In genomic region chr6:137892271-137892708, GRCh38 we compare ENCODE assay signal across 17 cellular contexts. TPM values are rescaled to one million over a fixed set of nuclear protein-coding genes. Genes with fewer than 3 reads are reported as not detected.
DNase-seq lines count a peak whose midpoint lies in the region; ATAC-seq and TF ChIP-seq lines count a peak whose summit lies in the region.
"Had no signal": no experiment of that assay in that cellular context is flagged by ENCODE, and none has a peak within 500 bp of the region (broad histone marks: within the 10 kb centered on the region; RNA-seq: fewer than 3 reads in every experiment).

No MANE protein-coding gene starts in this region.

- H3K4me3 Mint-ChIP-seq in glutamatergic neuron (ENCODE audit: unreplicated experiment) = no peak overlapping the region
- H3K4me3 Mint-ChIP-seq: CD8-positive, alpha-beta T cell; dendritic cell treated with granulocyte-macrophage colony-stimulating factor and Interleukin-4, amounts not matched to agents 40 ng/mL and 50 ng/mL, for 4 days; mesothelial cell of epicardium had no signal

- peaks cover 2% of the 10 kb centered on the region for H3K9me3 Mint-ChIP-seq in glutamatergic neuron (ENCODE audit: unreplicated experiment)

- DNase-seq in EL = peak; percentile 69
- DNase-seq in astrocyte of the cerebellum (ENCODE audit: low read depth) = peak; percentile 29
- peak; percentile 62 for DNase-seq in myocyte (ENCODE audit: low read depth)
- no peak for DNase-seq in activated CD4-positive, alpha-beta T cell treated with anti-CD3 and anti-CD28 coated beads, Interleukin-2, amount 50 U/mL, for 48 hours
- no peak for DNase-seq in SKM-1 (lab: John Stamatoyannopoulos, UW; ENCODE audit: unreplicated experiment)
- no peak for DNase-seq in glutamatergic neuron
- DNase-seq: activated CD4-positive, alpha-beta T cell treated with anti-CD3 and anti-CD28 coated beads for 48 hours; activated effector memory CD4-positive, alpha-beta T cell treated with anti-CD3 and anti-CD28 coated beads, Interleukin-2, amount 50 U/mL, for 16 hours; CD8-positive, alpha-beta T cell; hypothalamus had no signal

- peaks cover 4% of the 10 kb centered on the region for H3K27me3 Mint-ChIP-seq in glutamatergic neuron (ENCODE audit: unreplicated experiment)

- H3K27ac Mint-ChIP-seq in glutamatergic neuron (ENCODE audit: unreplicated experiment) = no peak overlapping the region
- H3K27ac Mint-ChIP-seq: CD8-positive, alpha-beta T cell; dendritic cell treated with granulocyte-macrophage colony-stimulating factor and Interleukin-4, amounts not matched to agents 40 ng/mL and 50 ng/mL, for 4 days; mesothelial cell of epicardium had no signal

- H3K4me3 ChIP-seq in astrocyte of the cerebellum (ENCODE audit: low read depth, low read length) = no peak overlapping the region
- H3K4me3 ChIP-seq: HAP-1, SJSA1 had no signal

- ATAC-seq in HG03520 (IDR thresholded peaks at IDR 0.05; ENCODE audit: unreplicated experiment) = peak; percentile 46
- ATAC-seq in HG03175 (IDR thresholded peaks at IDR 0.05; ENCODE audit: unreplicated experiment) = no peak
- ATAC-seq: CD8-positive, alpha-beta T cell; sciatic nerve had no signal

- H3K36me3 Mint-ChIP-seq in glutamatergic neuron (ENCODE audit: unreplicated experiment) = peaks cover 4% of the 10 kb centered on the region
- H3K36me3 Mint-ChIP-seq: CD8-positive, alpha-beta T cell had no signal

- TF ChIP-seq CTCF in astrocyte of the cerebellum (IDR thresholded peaks at IDR 0.05; ENCODE audit: low read depth, low read length, missing control alignments) (no peak), glutamatergic neuron (IDR thresholded peaks at IDR 0.05; ENCODE audit: partially characterized antibody, unreplicated experiment) (no peak)

- H3K4me1 Mint-ChIP-seq in glutamatergic neuron (ENCODE audit: low read depth, unreplicated experiment) = no peaks in the 10 kb centered on the region

- in situ Hi-C loops in astrocyte of the cerebellum (cut with HindIII; ENCODE audit: low sequenced_read_pairs) = no loop called here

RNA-seq across cellular contexts. Expression of gene TNFAIP3, which starts 25.2 kb away (rescaled TPM):
- total RNA-seq in myocyte = 6.8 and 7.8 TPM in 2 replicates
- 3.7 TPM for polyA plus RNA-seq in myocyte (2012)
- 2.2 TPM for total RNA-seq in glutamatergic neuron (ENCODE audit: unreplicated experiment)

Comparison
In these comparisons a context has a peak if more than half of its experiments do, and no peak if none do; other contexts are left out.
1. DNase-seq: peak in EL (single experiment), astrocyte of the cerebellum (single experiment) and myocyte (single experiment); none in activated CD4-positive, alpha-beta T cell treated with anti-CD3 and anti-CD28 coated beads, Interleukin-2, amount 50 U/mL, for 48 hours (0 of 2), SKM-1 (single experiment) and glutamatergic neuron (single experiment).